1 cellular context compared by ENCODE assay signal in the genomic region with DNA sequence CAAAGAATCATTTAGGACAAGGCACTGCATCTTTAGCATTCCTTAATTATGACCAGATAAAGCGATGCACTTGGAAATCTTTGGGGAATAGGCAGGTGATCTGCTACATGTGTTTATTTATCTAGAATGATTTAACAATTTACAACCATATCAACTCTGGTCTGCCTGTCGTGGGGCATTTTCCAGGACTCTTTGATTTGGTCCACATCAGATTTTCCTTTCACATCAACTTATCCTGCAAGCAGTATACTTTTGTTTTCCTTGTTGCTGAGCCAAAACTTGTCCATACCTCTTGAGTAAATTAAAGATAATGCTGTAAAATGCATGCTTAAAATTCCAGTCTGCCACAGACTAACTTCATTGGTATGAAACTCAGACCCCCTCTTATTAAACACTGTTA.
A peak's percentile ranks its signal among the peaks of the same experiment; 100 is the strongest.
TF ChIP-seq lines count a peak whose summit lies in the region.

No MANE protein-coding gene starts in this region.

TF ChIP-seq in IMR-90, 13 proteins besides CTCF, POLR2A, EP300 and RAD21:
- TF ChIP-seq, protein P1, sequence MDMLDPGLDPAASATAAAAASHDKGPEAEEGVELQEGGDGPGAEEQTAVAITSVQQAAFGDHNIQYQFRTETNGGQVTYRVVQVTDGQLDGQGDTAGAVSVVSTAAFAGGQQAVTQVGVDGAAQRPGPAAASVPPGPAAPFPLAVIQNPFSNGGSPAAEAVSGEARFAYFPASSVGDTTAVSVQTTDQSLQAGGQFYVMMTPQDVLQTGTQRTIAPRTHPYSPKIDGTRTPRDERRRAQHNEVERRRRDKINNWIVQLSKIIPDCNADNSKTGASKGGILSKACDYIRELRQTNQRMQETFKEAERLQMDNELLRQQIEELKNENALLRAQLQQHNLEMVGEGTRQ (IDR thresholded peaks at IDR 0.05; ENCODE audit: low read depth, low read length), result no peak
- peak; percentile 11; the same call in 1 of the 2 replicates for TF ChIP-seq BHLHE40 (IDR thresholded peaks at IDR 0.05; ENCODE audit: low read depth, low read length)
